8 cellular contexts compared by ENCODE assay signal in genomic region chr19:36141039-36141914, GRCh38. TPM values are rescaled to one million over a fixed set of nuclear protein-coding genes. Genes with fewer than 3 reads are reported as not detected.
DNase-seq lines count a peak whose midpoint lies in the region; ATAC-seq, FAIRE-seq and TF ChIP-seq lines count a peak whose summit lies in the region.

No MANE protein-coding gene starts in this region.

- CTCF ChIA-PET in SK-N-SH (lab: Yijun Ruan, JAX), result interaction anchor here (1.0 kb wide), 1 partner anchor 13 kb away, joined by 4 read pairs; no protein-coding TSS in a partner anchor

- H3K36me3 Mint-ChIP-seq in activated naive CD4-positive, alpha-beta T cell treated with anti-CD3 and anti-CD28 coated beads, Interleukin-2, amount 50 U/mL, for 24 hours, result peaks cover 8% of the 10 kb centered on the region
- H3K36me3 Mint-ChIP-seq in glutamatergic neuron (ENCODE audit: unreplicated experiment), result peaks cover 8% of the 10 kb centered on the region

- H3K9me2 ChIP-seq in SK-N-SH, result no peaks in the 10 kb centered on the region

- H3K9ac ChIP-seq in SK-N-SH, result peak overlapping the region; percentile 97

- ATAC-seq in omental fat pad (ENCODE audit: low FRiP score), result peak; percentile 79

- no peaks in the 10 kb centered on the region for H3K27me3 ChIP-seq in SK-N-SH (ENCODE audit: insufficient read depth)

- peaks cover 16% of the 10 kb centered on the region for H3F3A ChIP-seq in SK-N-SH (replicated peaks; ENCODE audit: insufficient read depth)

- TF ChIP-seq RAD21 in SK-N-SH (IDR thresholded peaks at IDR 0.05; ENCODE audit: low read length), result no peak

- no peaks in the 10 kb centered on the region for H3K9me3 Mint-ChIP-seq in activated naive CD4-positive, alpha-beta T cell treated with anti-CD3 and anti-CD28 coated beads, Interleukin-2, amount 50 U/mL, for 24 hours
- peaks cover 9% of the 10 kb centered on the region for H3K9me3 Mint-ChIP-seq in glutamatergic neuron (ENCODE audit: unreplicated experiment)

- 25% methylated on average over 34 of the region's 42 CpGs for WGBS in SK-N-SH (ENCODE audit: low lambda C conversion rate)

- POLR2A ChIA-PET in SK-N-SH (lab: Yijun Ruan, JAX), result interaction anchor here (1.2 kb wide), 1 partner anchor 26 kb away, joined by 3 read pairs; the partner anchor contains the start of gene TBCB

- no peaks in the 10 kb centered on the region for H3K27me3 Mint-ChIP-seq in activated naive CD4-positive, alpha-beta T cell treated with anti-CD3 and anti-CD28 coated beads, Interleukin-2, amount 50 U/mL, for 24 hours
- peaks cover 10% of the 10 kb centered on the region for H3K27me3 Mint-ChIP-seq in glutamatergic neuron (ENCODE audit: unreplicated experiment)

- TF ChIP-seq EP300 in SK-N-SH (IDR thresholded peaks at IDR 0.05; ENCODE audit: borderline replicate concordance in 1 of 2, low read depth in 1 of 2, low read length in 1 of 2), result no peak

- DNase-seq in D721Med (ENCODE audit: insufficient read length, low spot score) (peak; percentile 94), GOT3 (lab: John Stamatoyannopoulos, UW) (peak; percentile 34), NCI-H1048 (lab: John Stamatoyannopoulos, UW) (peak; percentile 26), SK-N-SH (peak; percentile 93), glutamatergic neuron (peak; percentile 91), omental fat pad (ENCODE audit: low spot score) (peak; percentile 91), superior temporal gyrus (ENCODE audit: extremely low spot score) (peak; percentile 67)

- no peak overlapping the region for H2AFZ ChIP-seq in SK-N-SH (ENCODE audit: low read depth)

- H3K36me3 ChIP-seq in SK-N-SH (replicated peaks in 1 of 2; ENCODE audit: control insufficient read depth in 1 of 2, insufficient read depth in 2 of 2, low read length in 1 of 2), result peaks cover 31 to 41% of the 10 kb centered on the region in 2 experiments

- peaks cover 14% of the 10 kb centered on the region in 2 experiments; a peak in 3 of 4 replicates for H3K4me1 ChIP-seq in SK-N-SH (ENCODE audit: control insufficient read depth in 1 of 2, insufficient read depth in 2 of 2, low read depth in 1 of 2, low read length in 1 of 2)

- H4K20me1 ChIP-seq in SK-N-SH (ENCODE audit: insufficient read depth), result peaks cover 30% of the 10 kb centered on the region

- peaks cover 17% of the 10 kb centered on the region for H3K4me1 Mint-ChIP-seq in activated naive CD4-positive, alpha-beta T cell treated with anti-CD3 and anti-CD28 coated beads, Interleukin-2, amount 50 U/mL, for 24 hours
- peaks cover 7% of the 10 kb centered on the region for H3K4me1 Mint-ChIP-seq in glutamatergic neuron (ENCODE audit: low read depth, unreplicated experiment)

- H3K79me2 ChIP-seq in SK-N-SH (ENCODE audit: insufficient read depth), result peaks cover 36% of the 10 kb centered on the region

- no peak for FAIRE-seq in D721Med (lab: Jason Lieb, UNC)

- peak overlapping the region; percentile 80 for H3K4me2 ChIP-seq in SK-N-SH

- H3K4me3 Mint-ChIP-seq in activated naive CD4-positive, alpha-beta T cell treated with anti-CD3 and anti-CD28 coated beads, Interleukin-2, amount 50 U/mL, for 24 hours, result peak overlapping the region; percentile 87
- H3K4me3 Mint-ChIP-seq in glutamatergic neuron (ENCODE audit: unreplicated experiment), result peak overlapping the region; percentile 96

- H3K4me3 ChIP-seq in SK-N-SH (ENCODE audit: low read depth in 2 of 2, low read length in 1 of 2), result peak overlapping the region; percentile 80 to 90

- peak overlapping the region; percentile 82 to 93; a peak in 3 of 4 replicates for H3K27ac ChIP-seq in SK-N-SH (ENCODE audit: low read depth in 2 of 2, low read length in 1 of 2)

- TF ChIP-seq CTCF in D721Med (IDR thresholded peaks at IDR 0.05; ENCODE audit: insufficient read depth, missing control alignments) (no peak), SK-N-SH (IDR thresholded peaks at IDR 0.05) (no peak), glutamatergic neuron (IDR thresholded peaks at IDR 0.05; ENCODE audit: partially characterized antibody, unreplicated experiment) (no peak), omental fat pad (IDR thresholded peaks at IDR 0.05) (no peak)

- no peaks in the 10 kb centered on the region for H3K9me3 ChIP-seq in SK-N-SH

- peak overlapping the region; percentile 80 for H3K27ac Mint-ChIP-seq in activated naive CD4-positive, alpha-beta T cell treated with anti-CD3 and anti-CD28 coated beads, Interleukin-2, amount 50 U/mL, for 24 hours
- H3K27ac Mint-ChIP-seq in glutamatergic neuron (ENCODE audit: unreplicated experiment), result peak overlapping the region; percentile 59

TF ChIP-seq in SK-N-SH, 30 proteins besides CTCF, POLR2A, EP300 and RAD21:
- TF ChIP-seq CHD2 (IDR thresholded peaks at IDR 0.05; ENCODE audit: low read length, partially characterized antibody) (no peak), JUND (IDR thresholded peaks at IDR 0.05) (no peak), MXI1 (IDR thresholded peaks at IDR 0.05; ENCODE audit: low read depth, low read length) (peak; percentile 27), MAX (IDR thresholded peaks at IDR 0.05; ENCODE audit: low read depth) (0 out of 2 replicates have a peak, but pooled peaks have one; percentile 7), TAF1 (IDR thresholded peaks at IDR 0.05; ENCODE audit: borderline replicate concordance, low read depth, low read length) (0 out of 2 replicates have a peak, but pooled peaks have one; percentile 2), FOXM1 (IDR thresholded peaks at IDR 0.05; ENCODE audit: low read depth) (no peak), NRF1 (IDR thresholded peaks at IDR 0.05; ENCODE audit: low read depth, low read length) (peak; percentile 62)

RNA-seq across cellular contexts. Expression of gene CAPNS1, which starts 1.4 kb away (rescaled TPM):
- polyA plus RNA-seq in SK-N-SH (2012; rRNA removed), result 999 and 1,027 TPM in 2 replicates
- 704 and 867 TPM in 2 replicates for polyA plus RNA-seq in SK-N-SH (2012; cell fraction: cytosol; rRNA removed)
- 330 and 555 TPM in 2 replicates for polyA plus RNA-seq in SK-N-SH (2012; cell fraction: nucleus; rRNA removed)
- 478 TPM for total RNA-seq in glutamatergic neuron (ENCODE audit: unreplicated experiment)
- total RNA-seq in omental fat pad, result 100 to 1,000 TPM; 211 to 263 (median 246) TPM

RNA-seq across cellular contexts. Expression of gene COX7A1, which starts 11.0 kb away (rescaled TPM):
- not detected in 2 replicates for polyA plus RNA-seq in SK-N-SH (2012; rRNA removed)
- polyA plus RNA-seq in SK-N-SH (2012; cell fraction: cytosol; rRNA removed), result not detected in 2 replicates
- not detected in 2 replicates for polyA plus RNA-seq in SK-N-SH (2012; cell fraction: nucleus; rRNA removed)
- 62.3 TPM for total RNA-seq in glutamatergic neuron (ENCODE audit: unreplicated experiment)
- 10 to 100 TPM; 25.1 to 60.3 (median 43.9) TPM for total RNA-seq in omental fat pad

RNA-seq across cellular contexts. Expression of gene TBCB, which starts 26.0 kb away (rescaled TPM):
- 566 and 712 TPM in 2 replicates for polyA plus RNA-seq in SK-N-SH (2012; rRNA removed)
- polyA plus RNA-seq in SK-N-SH (2012; cell fraction: cytosol; rRNA removed), result 448 and 578 TPM in 2 replicates
- 348 and 359 TPM in 2 replicates for polyA plus RNA-seq in SK-N-SH (2012; cell fraction: nucleus; rRNA removed)
- total RNA-seq in glutamatergic neuron (ENCODE audit: unreplicated experiment), result 337 TPM
- 100 to 1,000 TPM in 2 of 4 donors, 10 to 100 TPM in 2; 86.9 to 126 (median 106) TPM for total RNA-seq in omental fat pad

RNA-seq across cellular contexts. Expression of gene POLR2I, which starts 26.6 kb away (rescaled TPM):
- 54.8 and 140 TPM in 2 replicates for polyA plus RNA-seq in SK-N-SH (2012; rRNA removed)
- 63.6 and 68.8 TPM in 2 replicates for polyA plus RNA-seq in SK-N-SH (2012; cell fraction: cytosol; rRNA removed)
- 33.0 and 56.9 TPM in 2 replicates for polyA plus RNA-seq in SK-N-SH (2012; cell fraction: nucleus; rRNA removed)
- total RNA-seq in glutamatergic neuron (ENCODE audit: unreplicated experiment) (79.2 TPM), omental fat pad (10 to 100 TPM; 32.5 to 58.5 (median 36.1) TPM)

RNA-seq across cellular contexts. Expression of gene OVOL3, which starts 30.3 kb away (rescaled TPM):
- polyA plus RNA-seq in SK-N-SH (2012; rRNA removed), result 0.18 TPM in 1 of 2 replicates, not detected in the other
- polyA plus RNA-seq in SK-N-SH (2012; cell fraction: cytosol; rRNA removed), result not detected in 2 replicates
- 0.08 and 0.74 TPM in 2 replicates for polyA plus RNA-seq in SK-N-SH (2012; cell fraction: nucleus; rRNA removed)
- not detected for total RNA-seq in glutamatergic neuron (ENCODE audit: unreplicated experiment)
- not detected for total RNA-seq in omental fat pad

Comparison
In these comparisons a context has a peak if more than half of its experiments do, and no peak if none do; other contexts are left out.
1. Peak in every context shown above with its lines: DNase-seq, ATAC-seq, H3K4me3 ChIP-seq and H3K27ac ChIP-seq.
2. DNase-seq: peak in every context shown above with its lines; median percentile 94 in D721Med; 93 in SK-N-SH; 91 in glutamatergic neuron; 91 in omental fat pad; 67 in superior temporal gyrus; 34 in GOT3; 26 in NCI-H1048.